2 cellular contexts compared by ENCODE assay signal in the genomic region with DNA sequence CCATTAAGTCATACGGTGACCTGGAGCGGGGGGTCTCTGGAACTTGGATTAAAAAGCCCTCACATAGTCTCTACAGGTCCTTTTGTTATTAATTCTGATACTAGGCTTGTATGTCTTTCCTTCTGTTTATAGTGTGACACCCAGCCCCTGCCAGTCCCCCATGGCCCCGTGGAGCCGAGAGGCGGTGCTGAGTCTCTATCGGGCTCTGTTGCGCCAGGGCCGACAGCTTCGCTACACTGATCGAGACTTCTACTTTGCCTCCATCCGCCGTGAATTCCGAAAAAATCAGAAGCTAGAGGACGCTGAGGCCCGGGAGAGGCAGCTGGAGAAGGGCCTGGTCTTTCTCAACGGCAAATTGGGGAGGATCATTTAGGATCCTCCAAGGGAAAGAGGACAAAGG.
TF ChIP-seq lines count a peak whose summit lies in the region.

No MANE protein-coding gene starts in this region.

TF ChIP-seq in SK-N-SH, 30 proteins besides CTCF, POLR2A, EP300 and RAD21 (continued from another document):
- TF ChIP-seq FOSL2 (IDR thresholded peaks at IDR 0.05; ENCODE audit: borderline replicate concordance, low read depth): no peak
- no peak for TF ChIP-seq RFX5 (IDR thresholded peaks at IDR 0.05; ENCODE audit: low read length)
- TF ChIP-seq, protein P1, sequence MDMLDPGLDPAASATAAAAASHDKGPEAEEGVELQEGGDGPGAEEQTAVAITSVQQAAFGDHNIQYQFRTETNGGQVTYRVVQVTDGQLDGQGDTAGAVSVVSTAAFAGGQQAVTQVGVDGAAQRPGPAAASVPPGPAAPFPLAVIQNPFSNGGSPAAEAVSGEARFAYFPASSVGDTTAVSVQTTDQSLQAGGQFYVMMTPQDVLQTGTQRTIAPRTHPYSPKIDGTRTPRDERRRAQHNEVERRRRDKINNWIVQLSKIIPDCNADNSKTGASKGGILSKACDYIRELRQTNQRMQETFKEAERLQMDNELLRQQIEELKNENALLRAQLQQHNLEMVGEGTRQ (IDR thresholded peaks at IDR 0.05; ENCODE audit: borderline replicate concordance, low read depth, low read length): no peak
- TF ChIP-seq FOXM1 (IDR thresholded peaks at IDR 0.05; ENCODE audit: low read depth): no peak
- TF ChIP-seq, protein P2, sequence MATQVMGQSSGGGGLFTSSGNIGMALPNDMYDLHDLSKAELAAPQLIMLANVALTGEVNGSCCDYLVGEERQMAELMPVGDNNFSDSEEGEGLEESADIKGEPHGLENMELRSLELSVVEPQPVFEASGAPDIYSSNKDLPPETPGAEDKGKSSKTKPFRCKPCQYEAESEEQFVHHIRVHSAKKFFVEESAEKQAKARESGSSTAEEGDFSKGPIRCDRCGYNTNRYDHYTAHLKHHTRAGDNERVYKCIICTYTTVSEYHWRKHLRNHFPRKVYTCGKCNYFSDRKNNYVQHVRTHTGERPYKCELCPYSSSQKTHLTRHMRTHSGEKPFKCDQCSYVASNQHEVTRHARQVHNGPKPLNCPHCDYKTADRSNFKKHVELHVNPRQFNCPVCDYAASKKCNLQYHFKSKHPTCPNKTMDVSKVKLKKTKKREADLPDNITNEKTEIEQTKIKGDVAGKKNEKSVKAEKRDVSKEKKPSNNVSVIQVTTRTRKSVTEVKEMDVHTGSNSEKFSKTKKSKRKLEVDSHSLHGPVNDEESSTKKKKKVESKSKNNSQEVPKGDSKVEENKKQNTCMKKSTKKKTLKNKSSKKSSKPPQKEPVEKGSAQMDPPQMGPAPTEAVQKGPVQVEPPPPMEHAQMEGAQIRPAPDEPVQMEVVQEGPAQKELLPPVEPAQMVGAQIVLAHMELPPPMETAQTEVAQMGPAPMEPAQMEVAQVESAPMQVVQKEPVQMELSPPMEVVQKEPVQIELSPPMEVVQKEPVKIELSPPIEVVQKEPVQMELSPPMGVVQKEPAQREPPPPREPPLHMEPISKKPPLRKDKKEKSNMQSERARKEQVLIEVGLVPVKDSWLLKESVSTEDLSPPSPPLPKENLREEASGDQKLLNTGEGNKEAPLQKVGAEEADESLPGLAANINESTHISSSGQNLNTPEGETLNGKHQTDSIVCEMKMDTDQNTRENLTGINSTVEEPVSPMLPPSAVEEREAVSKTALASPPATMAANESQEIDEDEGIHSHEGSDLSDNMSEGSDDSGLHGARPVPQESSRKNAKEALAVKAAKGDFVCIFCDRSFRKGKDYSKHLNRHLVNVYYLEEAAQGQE (IDR thresholded peaks at IDR 0.05; ENCODE audit: low read depth, low read length): no peak
- no peak for TF ChIP-seq JUND (IDR thresholded peaks at IDR 0.05)
- no peak for TF ChIP-seq TAF1 (IDR thresholded peaks at IDR 0.05; ENCODE audit: borderline replicate concordance, low read depth, low read length)
- TF ChIP-seq, protein P3, sequence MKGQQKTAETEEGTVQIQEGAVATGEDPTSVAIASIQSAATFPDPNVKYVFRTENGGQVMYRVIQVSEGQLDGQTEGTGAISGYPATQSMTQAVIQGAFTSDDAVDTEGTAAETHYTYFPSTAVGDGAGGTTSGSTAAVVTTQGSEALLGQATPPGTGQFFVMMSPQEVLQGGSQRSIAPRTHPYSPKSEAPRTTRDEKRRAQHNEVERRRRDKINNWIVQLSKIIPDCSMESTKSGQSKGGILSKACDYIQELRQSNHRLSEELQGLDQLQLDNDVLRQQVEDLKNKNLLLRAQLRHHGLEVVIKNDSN (IDR thresholded peaks at IDR 0.05; ENCODE audit: borderline replicate concordance, low read depth): no peak
- no peak for TF ChIP-seq SIN3A (IDR thresholded peaks at IDR 0.05; ENCODE audit: borderline replicate concordance, low read depth, low read length)

TF ChIP-seq in SK-N-SH treated with all-trans-retinoic acid at 6 μM for 48 hours, 23 proteins besides CTCF, POLR2A, EP300 and RAD21 (continued from another document):
- TF ChIP-seq, protein P4, sequence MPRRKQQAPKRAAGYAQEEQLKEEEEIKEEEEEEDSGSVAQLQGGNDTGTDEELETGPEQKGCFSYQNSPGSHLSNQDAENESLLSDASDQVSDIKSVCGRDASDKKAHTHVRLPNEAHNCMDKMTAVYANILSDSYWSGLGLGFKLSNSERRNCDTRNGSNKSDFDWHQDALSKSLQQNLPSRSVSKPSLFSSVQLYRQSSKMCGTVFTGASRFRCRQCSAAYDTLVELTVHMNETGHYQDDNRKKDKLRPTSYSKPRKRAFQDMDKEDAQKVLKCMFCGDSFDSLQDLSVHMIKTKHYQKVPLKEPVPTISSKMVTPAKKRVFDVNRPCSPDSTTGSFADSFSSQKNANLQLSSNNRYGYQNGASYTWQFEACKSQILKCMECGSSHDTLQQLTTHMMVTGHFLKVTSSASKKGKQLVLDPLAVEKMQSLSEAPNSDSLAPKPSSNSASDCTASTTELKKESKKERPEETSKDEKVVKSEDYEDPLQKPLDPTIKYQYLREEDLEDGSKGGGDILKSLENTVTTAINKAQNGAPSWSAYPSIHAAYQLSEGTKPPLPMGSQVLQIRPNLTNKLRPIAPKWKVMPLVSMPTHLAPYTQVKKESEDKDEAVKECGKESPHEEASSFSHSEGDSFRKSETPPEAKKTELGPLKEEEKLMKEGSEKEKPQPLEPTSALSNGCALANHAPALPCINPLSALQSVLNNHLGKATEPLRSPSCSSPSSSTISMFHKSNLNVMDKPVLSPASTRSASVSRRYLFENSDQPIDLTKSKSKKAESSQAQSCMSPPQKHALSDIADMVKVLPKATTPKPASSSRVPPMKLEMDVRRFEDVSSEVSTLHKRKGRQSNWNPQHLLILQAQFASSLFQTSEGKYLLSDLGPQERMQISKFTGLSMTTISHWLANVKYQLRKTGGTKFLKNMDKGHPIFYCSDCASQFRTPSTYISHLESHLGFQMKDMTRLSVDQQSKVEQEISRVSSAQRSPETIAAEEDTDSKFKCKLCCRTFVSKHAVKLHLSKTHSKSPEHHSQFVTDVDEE (CRISPR knock-in tag; IDR thresholded peaks at IDR 0.05): no peak
- no peak for TF ChIP-seq ZFP3 (CRISPR knock-in tag; IDR thresholded peaks at IDR 0.05)
- no peak for TF ChIP-seq ZNF70 (CRISPR knock-in tag; IDR thresholded peaks at IDR 0.05)
- TF ChIP-seq, protein P5, sequence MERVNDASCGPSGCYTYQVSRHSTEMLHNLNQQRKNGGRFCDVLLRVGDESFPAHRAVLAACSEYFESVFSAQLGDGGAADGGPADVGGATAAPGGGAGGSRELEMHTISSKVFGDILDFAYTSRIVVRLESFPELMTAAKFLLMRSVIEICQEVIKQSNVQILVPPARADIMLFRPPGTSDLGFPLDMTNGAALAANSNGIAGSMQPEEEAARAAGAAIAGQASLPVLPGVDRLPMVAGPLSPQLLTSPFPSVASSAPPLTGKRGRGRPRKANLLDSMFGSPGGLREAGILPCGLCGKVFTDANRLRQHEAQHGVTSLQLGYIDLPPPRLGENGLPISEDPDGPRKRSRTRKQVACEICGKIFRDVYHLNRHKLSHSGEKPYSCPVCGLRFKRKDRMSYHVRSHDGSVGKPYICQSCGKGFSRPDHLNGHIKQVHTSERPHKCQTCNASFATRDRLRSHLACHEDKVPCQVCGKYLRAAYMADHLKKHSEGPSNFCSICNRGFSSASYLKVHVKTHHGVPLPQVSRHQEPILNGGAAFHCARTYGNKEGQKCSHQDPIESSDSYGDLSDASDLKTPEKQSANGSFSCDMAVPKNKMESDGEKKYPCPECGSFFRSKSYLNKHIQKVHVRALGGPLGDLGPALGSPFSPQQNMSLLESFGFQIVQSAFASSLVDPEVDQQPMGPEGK (CRISPR knock-in tag; IDR thresholded peaks at IDR 0.05; ENCODE audit: borderline replicate concordance): no peak
- no peak for TF ChIP-seq TCF4 (CRISPR knock-in tag; IDR thresholded peaks at IDR 0.05; ENCODE audit: borderline replicate concordance)
- TF ChIP-seq ISL1 (CRISPR knock-in tag; IDR thresholded peaks at IDR 0.05): no peak
- no peak for TF ChIP-seq GLIS3 (CRISPR knock-in tag; IDR thresholded peaks at IDR 0.05)
- TF ChIP-seq SNAI2 (CRISPR knock-in tag; IDR thresholded peaks at IDR 0.05): no peak
- TF ChIP-seq ARNTL (CRISPR knock-in tag; IDR thresholded peaks at IDR 0.05; ENCODE audit: borderline replicate concordance, low read depth): no peak
- no peak for TF ChIP-seq BACH2 (CRISPR knock-in tag; IDR thresholded peaks at IDR 0.05; ENCODE audit: borderline replicate concordance)
- TF ChIP-seq, protein P6, sequence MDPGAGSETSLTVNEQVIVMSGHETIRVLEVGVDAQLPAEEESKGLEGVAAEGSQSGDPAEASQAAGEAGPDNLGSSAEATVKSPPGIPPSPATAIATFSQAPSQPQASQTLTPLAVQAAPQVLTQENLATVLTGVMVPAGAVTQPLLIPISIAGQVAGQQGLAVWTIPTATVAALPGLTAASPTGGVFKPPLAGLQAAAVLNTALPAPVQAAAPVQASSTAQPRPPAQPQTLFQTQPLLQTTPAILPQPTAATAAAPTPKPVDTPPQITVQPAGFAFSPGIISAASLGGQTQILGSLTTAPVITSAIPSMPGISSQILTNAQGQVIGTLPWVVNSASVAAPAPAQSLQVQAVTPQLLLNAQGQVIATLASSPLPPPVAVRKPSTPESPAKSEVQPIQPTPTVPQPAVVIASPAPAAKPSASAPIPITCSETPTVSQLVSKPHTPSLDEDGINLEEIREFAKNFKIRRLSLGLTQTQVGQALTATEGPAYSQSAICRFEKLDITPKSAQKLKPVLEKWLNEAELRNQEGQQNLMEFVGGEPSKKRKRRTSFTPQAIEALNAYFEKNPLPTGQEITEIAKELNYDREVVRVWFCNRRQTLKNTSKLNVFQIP (CRISPR knock-in tag; IDR thresholded peaks at IDR 0.05; ENCODE audit: borderline replicate concordance, low read depth): no peak
- no peak for TF ChIP-seq TOX (CRISPR knock-in tag; IDR thresholded peaks at IDR 0.05; ENCODE audit: borderline replicate concordance)
- TF ChIP-seq PPARA (CRISPR knock-in tag; IDR thresholded peaks at IDR 0.05; ENCODE audit: borderline replicate concordance): no peak
- no peak for TF ChIP-seq ESRRG (CRISPR knock-in tag; IDR thresholded peaks at IDR 0.05)
- no peak for TF ChIP-seq ZC3H10 (CRISPR knock-in tag; IDR thresholded peaks at IDR 0.05)
- TF ChIP-seq, protein P7, sequence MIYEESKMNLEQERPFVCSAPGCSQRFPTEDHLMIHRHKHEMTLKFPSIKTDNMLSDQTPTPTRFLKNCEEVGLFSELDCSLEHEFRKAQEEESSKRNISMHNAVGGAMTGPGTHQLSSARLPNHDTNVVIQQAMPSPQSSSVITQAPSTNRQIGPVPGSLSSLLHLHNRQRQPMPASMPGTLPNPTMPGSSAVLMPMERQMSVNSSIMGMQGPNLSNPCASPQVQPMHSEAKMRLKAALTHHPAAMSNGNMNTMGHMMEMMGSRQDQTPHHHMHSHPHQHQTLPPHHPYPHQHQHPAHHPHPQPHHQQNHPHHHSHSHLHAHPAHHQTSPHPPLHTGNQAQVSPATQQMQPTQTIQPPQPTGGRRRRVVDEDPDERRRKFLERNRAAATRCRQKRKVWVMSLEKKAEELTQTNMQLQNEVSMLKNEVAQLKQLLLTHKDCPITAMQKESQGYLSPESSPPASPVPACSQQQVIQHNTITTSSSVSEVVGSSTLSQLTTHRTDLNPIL (CRISPR knock-in tag; IDR thresholded peaks at IDR 0.05; ENCODE audit: low read depth): no peak
